ENCODE assay signal across 11 cellular contexts in the genomic region with DNA sequence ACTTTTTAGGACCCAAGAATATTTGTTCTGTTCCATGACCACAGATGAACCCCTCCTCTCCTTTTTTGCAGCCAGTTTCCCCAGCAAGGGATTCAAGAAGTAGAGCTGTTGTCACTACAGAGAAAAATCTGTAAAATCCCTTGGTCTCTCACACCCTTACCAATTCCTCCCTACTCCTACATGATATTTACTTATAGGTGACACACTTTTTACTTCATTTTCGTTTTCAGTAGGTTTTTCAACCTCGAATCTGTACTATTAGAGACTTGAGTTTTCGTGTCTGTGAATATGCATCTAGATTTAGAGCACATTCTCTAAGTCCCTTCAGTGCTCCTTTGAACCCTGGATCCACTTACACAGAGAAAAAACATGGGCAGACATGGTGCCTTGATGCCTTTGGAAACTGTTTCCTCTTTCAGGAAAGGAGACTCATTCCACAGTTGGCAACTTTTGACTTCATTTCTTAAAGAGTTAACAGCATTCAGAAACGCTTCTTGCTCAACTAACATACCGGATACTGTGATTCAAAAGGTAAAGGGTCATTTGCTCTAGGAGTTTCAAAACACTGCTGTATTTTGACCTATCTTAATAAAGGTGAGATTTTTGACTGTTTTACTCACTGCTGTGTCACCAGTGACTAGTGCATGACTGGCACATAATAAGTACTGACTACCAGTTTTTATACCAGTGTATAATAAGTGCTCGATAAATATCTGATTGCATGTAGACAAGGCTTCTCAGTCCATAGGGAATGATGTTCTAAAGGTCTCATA. TPM values are rescaled to one million over a fixed set of nuclear protein-coding genes. Genes with fewer than 3 reads are reported as not detected.
DNase-seq lines count a peak whose midpoint lies in the region; ATAC-seq, FAIRE-seq and TF ChIP-seq lines count a peak whose summit lies in the region.
"Had no signal": no experiment of that assay in that cellular context is flagged by ENCODE, and none has a peak within 500 bp of the region (broad histone marks: within the 10 kb centered on the region; RNA-seq: fewer than 3 reads in every experiment).

No MANE protein-coding gene starts in this region.

- peak overlapping the region; percentile 48 for H3K27ac Mint-ChIP-seq in neural progenitor cell

- H3F3A ChIP-seq in neural progenitor cell (ENCODE audit: low read depth) = no peaks in the 10 kb centered on the region

- H3K36me3 Mint-ChIP-seq in neural progenitor cell = peaks cover 4% of the 10 kb centered on the region

- no peaks in the 10 kb centered on the region for H3K27me3 ChIP-seq in brain microvascular endothelial cell (replicated peaks)
- no peaks in the 10 kb centered on the region for H3K27me3 ChIP-seq in neural progenitor cell

- H3K27ac ChIP-seq in brain microvascular endothelial cell = peak overlapping the region; percentile 84
- no peak overlapping the region for H3K27ac ChIP-seq in neural progenitor cell

- H3K79me2 ChIP-seq in neural progenitor cell (ENCODE audit: low read depth) = no peaks in the 10 kb centered on the region

- H3K9ac ChIP-seq in neural progenitor cell = no peak overlapping the region

- H2AFZ ChIP-seq in neural progenitor cell (replicated peaks) = peak overlapping the region; percentile 38

- H3K4me2 ChIP-seq in neural progenitor cell = peak overlapping the region; percentile 50

- peaks cover 11% of the 10 kb centered on the region for H3K27me3 Mint-ChIP-seq in neural progenitor cell (ENCODE audit: insufficient read depth, low read depth)

- TF ChIP-seq CTCF in brain microvascular endothelial cell (IDR thresholded peaks at IDR 0.05; ENCODE audit: low read depth, low read length, missing control alignments) (no peak), neural progenitor cell (IDR thresholded peaks at IDR 0.05) (no peak)

- H3K9me3 ChIP-seq in neural progenitor cell (ENCODE audit: low read depth) = no peaks in the 10 kb centered on the region

- peaks cover 21% of the 10 kb centered on the region for H3K4me1 ChIP-seq in neural progenitor cell

- peak; percentile 48 for FAIRE-seq in GM18507 (lab: Jason Lieb, UNC)

- peaks cover 10% of the 10 kb centered on the region for H3K9me3 Mint-ChIP-seq in neural progenitor cell

- ATAC-seq in HG02943 (IDR thresholded peaks at IDR 0.05; ENCODE audit: low read depth, unreplicated experiment) = peak; percentile 55
- no peak for ATAC-seq in GM21737 (IDR thresholded peaks at IDR 0.05; ENCODE audit: unreplicated experiment)
- ATAC-seq: naive thymus-derived CD4-positive, alpha-beta T cell had no signal

- DNase-seq in GM18507 (ENCODE audit: extremely low spot score, insufficient read length, low read depth) = no peak
- peak; percentile 87 for DNase-seq in brain microvascular endothelial cell
- no peak for DNase-seq in neural progenitor cell (ENCODE audit: low spot score)
- no peak for DNase-seq in NCI-H146 treated with DMSO at 0.1 percent for 48 hours (lab: John Stamatoyannopoulos, UW; ENCODE audit: unreplicated experiment)
- no peak for DNase-seq in midbrain (lab: John Stamatoyannopoulos, UW)
- no peak for DNase-seq in activated CD8-positive, alpha-beta memory T cell treated with anti-CD3 and anti-CD28 coated beads, Interleukin-2, amount 50 U/mL, for 48 hours
- DNase-seq: activated naive CD4-positive, alpha-beta T cell treated with Interleukin-2 at 50 U/mL for 16 hours; naive thymus-derived CD4-positive, alpha-beta T cell; NCI-H2029 had no signal

- in situ Hi-C loops in brain microvascular endothelial cell (cut with HindIII; ENCODE audit: low pct_ligation_motif_present, low sequenced_read_pairs) = no loop called here

- H3K36me3 ChIP-seq in brain microvascular endothelial cell (replicated peaks) (peaks cover 14% of the 10 kb centered on the region), neural progenitor cell (no peaks in the 10 kb centered on the region)

- no peak overlapping the region for H3K4me3 Mint-ChIP-seq in neural progenitor cell

- H3K4me1 Mint-ChIP-seq in neural progenitor cell = peaks cover 44% of the 10 kb centered on the region

- H3K4me3 ChIP-seq in brain microvascular endothelial cell (ENCODE audit: low read depth, low read length) = no peak overlapping the region
- no peak overlapping the region for H3K4me3 ChIP-seq in neural progenitor cell

- H4K20me1 ChIP-seq in neural progenitor cell (ENCODE audit: low read depth) = no peaks in the 10 kb centered on the region

RNA-seq across cellular contexts. Expression of a gene that starts 50.6 kb away (rescaled TPM):
- total RNA-seq in neural progenitor cell (ENCODE audit: low replicate concordance) = 0.50 and 0.56 TPM in 2 replicates
- total RNA-seq: naive thymus-derived CD4-positive, alpha-beta T cell had no signal
